ENCODE assay signal across 20 cellular contexts in the genomic region with DNA sequence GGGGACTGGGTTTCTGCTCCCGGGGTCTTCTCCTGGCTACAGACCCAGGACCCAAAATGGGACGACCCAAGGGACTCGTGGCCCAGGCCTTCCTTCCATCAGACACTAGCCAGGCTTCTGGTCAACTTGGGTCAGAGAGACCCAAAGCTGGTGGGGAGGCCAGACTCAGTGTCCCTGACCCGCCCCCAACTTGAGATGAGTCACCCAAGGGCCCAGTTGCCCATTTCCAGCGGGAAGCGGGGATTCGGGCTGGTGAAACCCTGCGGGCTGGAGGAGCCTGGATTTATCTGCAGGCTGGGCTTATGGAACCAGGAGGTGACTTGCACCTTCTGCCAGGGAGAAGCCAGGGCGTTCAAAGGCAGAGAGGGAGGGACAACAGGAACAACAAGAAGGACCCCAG.
DNase-seq lines count a peak whose midpoint lies in the region; ATAC-seq, FAIRE-seq and TF ChIP-seq lines count a peak whose summit lies in the region.
"Had no signal": no experiment of that assay in that cellular context is flagged by ENCODE, and none has a peak within 500 bp of the region (broad histone marks: within the 10 kb centered on the region; RNA-seq: fewer than 3 reads in every experiment).

No MANE protein-coding gene starts in this region.

- no peaks in the 10 kb centered on the region for H3K9me1 ChIP-seq in endothelial cell of umbilical vein (replicated peaks; ENCODE audit: control insufficient read depth, extremely low read depth, insufficient read depth, low read length)

- CTCF ChIA-PET in endothelial cell of umbilical vein (lab: Charles Lee), result no interaction called here
- CTCF ChIA-PET in CD8-positive, alpha-beta memory T cell (lab: Charles Lee), result no interaction called here

- TF ChIP-seq CTCF in endothelial cell of umbilical vein (IDR thresholded peaks at IDR 0.05; ENCODE audit: extremely low read depth in 1 of 2, insufficient read depth in 1 of 2, low read depth in 1 of 2, low read length in 2 of 2), result no peak
- TF ChIP-seq CTCF in psoas muscle (IDR thresholded peaks at IDR 0.05), result no peak

- H3K27me3 ChIP-seq in BLaER1, result no peaks in the 10 kb centered on the region
- H3K27me3 ChIP-seq in HUES6 (ENCODE audit: control insufficient read depth, insufficient read depth, low read length), result no peaks in the 10 kb centered on the region
- H3K27me3 ChIP-seq in endothelial cell of umbilical vein (ENCODE audit: control insufficient read depth in 2 of 2, insufficient read depth in 2 of 2, low read length in 2 of 2), result no peaks in the 10 kb centered on the region
- H3K27me3 ChIP-seq in psoas muscle (ENCODE audit: insufficient read depth in 3 of 3, low read length in 2 of 3), result no peaks in the 10 kb centered on the region
- H3K27me3 ChIP-seq in CD8-positive, alpha-beta memory T cell (ENCODE audit: insufficient read depth, low read length, poor library complexity, severe bottlenecking), result no peaks in the 10 kb centered on the region

- H3K27ac Mint-ChIP-seq in CD8-positive, alpha-beta memory T cell, result peak overlapping the region in 1 of 8 donors; percentile 19
- H3K27ac Mint-ChIP-seq: CD4-positive, CD25-positive, alpha-beta regulatory T cell had no signal

- H3K79me2 ChIP-seq in endothelial cell of umbilical vein (ENCODE audit: control insufficient read depth, insufficient read depth, low read length), result peaks cover 44% of the 10 kb centered on the region

- BruUV-seq in endothelial cell of umbilical vein (replicated peaks; lab: Mats Ljungman, UMichigan), result no TSS peak

- H3K4me3 Mint-ChIP-seq in CD8-positive, alpha-beta memory T cell, result no peak overlapping the region

- H3K4me1 Mint-ChIP-seq in CD8-positive, alpha-beta memory T cell, result peaks cover 0 to 4% (median 3%) of the 10 kb centered on the region in 3 donors

- no peak overlapping the region for H3K27ac ChIP-seq in BLaER1
- peak overlapping the region; percentile 71; the same call in 1 of the 2 replicates for H3K27ac ChIP-seq in HUES6 (ENCODE audit: low read depth, low read length)
- peak overlapping the region; percentile 2 for H3K27ac ChIP-seq in endothelial cell of umbilical vein (ENCODE audit: insufficient read depth, low read depth, low read length)
- peak overlapping the region; percentile 46 for H3K27ac ChIP-seq in psoas muscle
- H3K27ac ChIP-seq in CD8-positive, alpha-beta memory T cell (ENCODE audit: low read depth, low read length), result no peak overlapping the region
- H3K27ac ChIP-seq: SK-N-MC had no signal

- POLR2A ChIA-PET in endothelial cell of umbilical vein (lab: Charles Lee), result no interaction called here
- POLR2A ChIA-PET in CD8-positive, alpha-beta memory T cell (lab: Charles Lee), result no interaction called here

- H3K36me3 Mint-ChIP-seq in CD8-positive, alpha-beta memory T cell, result peaks cover 0 to 69% (median 4%) of the 10 kb centered on the region in 3 donors

- H3K9me3 ChIP-seq in BLaER1, result no peaks in the 10 kb centered on the region
- H3K9me3 ChIP-seq in HUES6 (ENCODE audit: control insufficient read depth, insufficient read depth, low read depth, low read length), result no peaks in the 10 kb centered on the region
- no peaks in the 10 kb centered on the region for H3K9me3 ChIP-seq in endothelial cell of umbilical vein (replicated peaks; ENCODE audit: control insufficient read depth, insufficient read depth, low read length)
- no peaks in the 10 kb centered on the region for H3K9me3 ChIP-seq in psoas muscle
- no peaks in the 10 kb centered on the region for H3K9me3 ChIP-seq in CD8-positive, alpha-beta memory T cell (ENCODE audit: low read length)

- H3K4me2 ChIP-seq in BLaER1 (peak overlapping the region; percentile 54), endothelial cell of umbilical vein (ENCODE audit: insufficient read depth, low read length) (no peak overlapping the region)

- 87 to 96% (median 88%) methylated on average over 9 of the region's 9 CpGs for WGBS in psoas muscle, 3 donors

- intact Hi-C loops in endothelial cell of umbilical vein (cut with micrococcal nuclease) (no loop called here), psoas muscle (cut with DNase I) (no loop called here)

- DNase-seq in endothelial cell of umbilical vein (ENCODE audit: low read depth, low spot score), result no peak
- DNase-seq in psoas muscle, result no peak
- no peak for DNase-seq in occipital lobe (lab: John Stamatoyannopoulos, UW)
- no peak for DNase-seq in CD8-positive, alpha-beta memory T cell
- DNase-seq: Calu3; CD4-positive, CD25-positive, alpha-beta regulatory T cell; Kasumi-1; NCI-H1417; NCI-H2081; NCI-H526; NK-92 treated with Interleukin-12 subunit alpha and Interleukin-12 subunit beta, amount 100 ng/mL, for 24 hours; PC-3 had no signal

- FAIRE-seq in endothelial cell of umbilical vein (lab: Jason Lieb, UNC), result no peak
- FAIRE-seq: A204.1, GM12891, H54 had no signal

- H3K9me3 Mint-ChIP-seq in CD8-positive, alpha-beta memory T cell, result no peaks in the 10 kb centered on the region
- H3K9me3 Mint-ChIP-seq: CD4-positive, CD25-positive, alpha-beta regulatory T cell had no signal

- dilution Hi-C loops in endothelial cell of umbilical vein (cut with MboI; ENCODE audit: extremely low pct_ligation_motif_present, low sequenced_read_pairs), result no loop called here

- ATAC-seq in psoas muscle (no peak), HG02840 (IDR thresholded peaks at IDR 0.05; ENCODE audit: low FRiP score, unreplicated experiment) (no peak), GM21723 (IDR thresholded peaks at IDR 0.05; ENCODE audit: unreplicated experiment) (no peak)
- ATAC-seq: PC-3 had no signal

- peaks cover 65% of the 10 kb centered on the region for H3K4me1 ChIP-seq in BLaER1
- no peaks in the 10 kb centered on the region; the same call in 1 of the 2 replicates for H3K4me1 ChIP-seq in HUES6 (ENCODE audit: control insufficient read depth, insufficient read depth, low read length)
- H3K4me1 ChIP-seq in endothelial cell of umbilical vein (ENCODE audit: control insufficient read depth, extremely low read depth, insufficient read depth, low read length), result peaks cover 34% of the 10 kb centered on the region
- H3K4me1 ChIP-seq in psoas muscle, result peaks cover 41% of the 10 kb centered on the region
- no peaks in the 10 kb centered on the region for H3K4me1 ChIP-seq in CD8-positive, alpha-beta memory T cell (ENCODE audit: insufficient read depth, low read length)

- H3K36me3 ChIP-seq in BLaER1 (peaks cover 67% of the 10 kb centered on the region), HUES6 (ENCODE audit: control insufficient read depth, insufficient read depth, low read length) (peaks cover 88% of the 10 kb centered on the region), endothelial cell of umbilical vein (ENCODE audit: control insufficient read depth in 2 of 2, extremely low read depth in 1 of 2, insufficient read depth in 2 of 2, low read length in 2 of 2) (peaks cover 12 to 36% of the 10 kb centered on the region in 2 experiments), psoas muscle (ENCODE audit: insufficient read depth in 1 of 2, low read depth in 1 of 2) (peaks cover 3 to 76% of the 10 kb centered on the region in 2 donors)
- H3K36me3 ChIP-seq in CD8-positive, alpha-beta memory T cell (ENCODE audit: insufficient read depth, low read length), result no peaks in the 10 kb centered on the region

- TF ChIP-seq POLR2A in endothelial cell of umbilical vein (IDR thresholded peaks at IDR 0.05; ENCODE audit: low read depth, low read length), result no peak

- H3K4me3 ChIP-seq in BLaER1, result no peak overlapping the region
- no peak overlapping the region for H3K4me3 ChIP-seq in HUES6 (ENCODE audit: low read depth, low read length)
- H3K4me3 ChIP-seq in endothelial cell of umbilical vein (replicated peaks in 1 of 3; ENCODE audit: insufficient read depth in 1 of 3, low read depth in 1 of 3, low read length in 3 of 3), result no peak overlapping the region
- H3K4me3 ChIP-seq in psoas muscle, result no peak overlapping the region
- no peak overlapping the region for H3K4me3 ChIP-seq in CD8-positive, alpha-beta memory T cell (ENCODE audit: low read length)
- H3K4me3 ChIP-seq: SK-N-MC had no signal

- H3K9ac ChIP-seq in BLaER1, result no peak overlapping the region
- no peak overlapping the region for H3K9ac ChIP-seq in HUES6 (ENCODE audit: low read length)
- no peak overlapping the region for H3K9ac ChIP-seq in endothelial cell of umbilical vein (replicated peaks; ENCODE audit: extremely low read depth, insufficient read depth, low read length)

- no peak overlapping the region for H2AFZ ChIP-seq in endothelial cell of umbilical vein (ENCODE audit: low read depth, low read length)

- H4K20me1 ChIP-seq in BLaER1 (peaks cover 84% of the 10 kb centered on the region), endothelial cell of umbilical vein (replicated peaks; ENCODE audit: control insufficient read depth, extremely low read depth, insufficient read depth, low read length) (no peaks in the 10 kb centered on the region)

- H3K27me3 Mint-ChIP-seq in CD8-positive, alpha-beta memory T cell, result no peaks in the 10 kb centered on the region
- H3K27me3 Mint-ChIP-seq: CD4-positive, CD25-positive, alpha-beta regulatory T cell had no signal

TF ChIP-seq in endothelial cell of umbilical vein, 7 proteins besides CTCF, POLR2A, EP300 and RAD21:
- TF ChIP-seq FOS (IDR thresholded peaks at IDR 0.05; ENCODE audit: borderline replicate concordance, insufficient read depth, low read length), result no peak
- no peak for TF ChIP-seq GATA2 (IDR thresholded peaks at IDR 0.05; ENCODE audit: insufficient read depth, insufficient read length, low read depth, low read length)
- no peak for TF ChIP-seq JUN (IDR thresholded peaks at IDR 0.05; ENCODE audit: borderline replicate concordance, insufficient read depth, insufficient read length, low read depth)
- TF ChIP-seq EZH2 (IDR thresholded peaks at IDR 0.05; ENCODE audit: borderline replicate concordance, low read depth, low read length, severe bottlenecking), result no peak
- no peak for TF ChIP-seq POLR2AphosphoS5 (IDR thresholded peaks at IDR 0.05; ENCODE audit: insufficient read depth, low read depth, low read length)
- TF ChIP-seq, protein P1, sequence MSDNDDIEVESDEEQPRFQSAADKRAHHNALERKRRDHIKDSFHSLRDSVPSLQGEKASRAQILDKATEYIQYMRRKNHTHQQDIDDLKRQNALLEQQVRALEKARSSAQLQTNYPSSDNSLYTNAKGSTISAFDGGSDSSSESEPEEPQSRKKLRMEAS (IDR thresholded peaks at IDR 0.05; ENCODE audit: insufficient read depth, insufficient read length), result no peak
- TF ChIP-seq MYC (IDR thresholded peaks at IDR 0.05; ENCODE audit: low read depth, low read length), result no peak

Comparison
In these comparisons a context has a peak if more than half of its experiments do, and no peak if none do; other contexts are left out.
1. H3K27ac ChIP-seq: peak in HUES6 (single experiment), endothelial cell of umbilical vein (single experiment) and psoas muscle (single experiment); none in BLaER1 (single experiment) and CD8-positive, alpha-beta memory T cell (single experiment).